Comparison of ENCODE assay signal across 18 cellular contexts in the genomic region with DNA sequence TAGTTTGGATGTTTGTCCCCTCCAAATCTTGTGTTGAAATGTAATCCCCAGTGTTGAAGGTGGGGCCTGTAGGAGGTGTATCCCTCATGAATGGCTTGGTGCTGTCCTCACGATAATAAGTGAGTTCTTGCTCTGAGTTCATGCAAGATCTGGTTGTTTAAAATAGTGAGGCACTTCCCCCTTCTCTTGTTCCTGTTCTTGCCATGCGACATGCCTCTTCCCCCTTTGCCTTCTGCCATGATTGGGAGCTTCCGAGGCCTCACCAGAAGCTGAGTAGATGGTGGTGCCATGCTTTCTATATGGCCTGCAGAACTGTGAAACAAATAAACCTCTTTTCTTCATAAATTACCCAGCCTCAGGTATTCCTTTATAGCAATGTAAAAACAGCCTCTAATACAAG. TPM values are rescaled to one million over a fixed set of nuclear protein-coding genes. Genes with fewer than 3 reads are reported as not detected.
DNase-seq lines count a peak whose midpoint lies in the region; ATAC-seq lines count a peak whose summit lies in the region.
"Had no signal": no experiment of that assay in that cellular context is flagged by ENCODE, and none has a peak within 500 bp of the region (broad histone marks: within the 10 kb centered on the region; RNA-seq: fewer than 3 reads in every experiment).

No MANE protein-coding gene starts in this region.

- peaks cover 0 to 9% (median 0%) of the 10 kb centered on the region in 7 donors for H3K4me1 Mint-ChIP-seq in naive thymus-derived CD4-positive, alpha-beta T cell

- peaks cover 0 to 11% (median 0%) of the 10 kb centered on the region in 5 donors for H3K36me3 Mint-ChIP-seq in naive thymus-derived CD4-positive, alpha-beta T cell

- H3K27me3 ChIP-seq in naive thymus-derived CD4-positive, alpha-beta T cell (ENCODE audit: control insufficient read depth in 2 of 2, insufficient read depth in 2 of 2, low read length in 2 of 2), result no peaks in the 10 kb centered on the region
- no peaks in the 10 kb centered on the region for H3K27me3 ChIP-seq in aorta (ENCODE audit: control insufficient read depth in 1 of 2, insufficient read depth in 2 of 2, low read length in 1 of 2)

- WGBS in aorta, 2 donors, result 81 to 89% methylated on average over 3 of the region's 3 CpGs

- H3K27ac Mint-ChIP-seq in naive thymus-derived CD4-positive, alpha-beta T cell, result no peak overlapping the region
- H3K27ac Mint-ChIP-seq: CD4-positive, alpha-beta T cell; HFFc6; T-helper 1 cell treated with Interleukin-12 subunit alpha and Interleukin-12 subunit beta and Interleukin-4 antibody, amounts not matched to agents 30 μg/mL and 1 μg/mL, for 36 hours had no signal

- H3K4me1 ChIP-seq in naive thymus-derived CD4-positive, alpha-beta T cell (ENCODE audit: control insufficient read depth in 2 of 2, insufficient read depth in 2 of 2, low read length in 2 of 2), result no peaks in the 10 kb centered on the region
- H3K4me1 ChIP-seq in aorta (ENCODE audit: control insufficient read depth in 1 of 2, insufficient read depth in 2 of 2, low read length in 2 of 2), result no peaks in the 10 kb centered on the region

- H3K36me3 ChIP-seq in naive thymus-derived CD4-positive, alpha-beta T cell (ENCODE audit: control insufficient read depth in 2 of 3, insufficient read depth in 3 of 3, low read length in 3 of 3), result no peaks in the 10 kb centered on the region
- H3K36me3 ChIP-seq in aorta (ENCODE audit: control insufficient read depth in 1 of 2, insufficient read depth in 2 of 2, low read length in 1 of 2), result no peaks in the 10 kb centered on the region
- H3K36me3 ChIP-seq: MG63 had no signal

- H3K9me3 Mint-ChIP-seq in naive thymus-derived CD4-positive, alpha-beta T cell, result peaks cover 0 to 13% (median 5%) of the 10 kb centered on the region in 11 donors
- H3K9me3 Mint-ChIP-seq: HFFc6; T-helper 1 cell treated with Interleukin-12 subunit alpha and Interleukin-12 subunit beta and Interleukin-4 antibody, amounts not matched to agents 30 μg/mL and 1 μg/mL, for 36 hours had no signal

- H3K9me3 ChIP-seq in naive thymus-derived CD4-positive, alpha-beta T cell (ENCODE audit: control insufficient read depth in 2 of 3, low read length in 3 of 3), result no peaks in the 10 kb centered on the region
- H3K9me3 ChIP-seq in aorta (ENCODE audit: control insufficient read depth, low read length), result peaks cover 2% of the 10 kb centered on the region
- H3K9me3 ChIP-seq: MG63 had no signal

- CTCF ChIA-PET in naive thymus-derived CD4-positive, alpha-beta T cell (lab: Charles Lee), result no interaction called here

- no peak overlapping the region for H3K27ac ChIP-seq in naive thymus-derived CD4-positive, alpha-beta T cell (ENCODE audit: low read depth, low read length)
- no peak overlapping the region for H3K27ac ChIP-seq in aorta (ENCODE audit: low read depth in 1 of 2, low read length in 2 of 2)
- H3K27ac ChIP-seq: SK-N-MC had no signal

- peaks cover 13 to 31% (median 22%) of the 10 kb centered on the region in 5 donors for H3K27me3 Mint-ChIP-seq in naive thymus-derived CD4-positive, alpha-beta T cell

- DNase-seq in GDM1 (lab: John Stamatoyannopoulos, UW) (peak; percentile 1), MV-4-11 (lab: John Stamatoyannopoulos, UW) (peak; percentile 70), SKM-1 (lab: John Stamatoyannopoulos, UW; ENCODE audit: unreplicated experiment) (peak; percentile 64), aorta (no peak), anterior cingulate cortex (lab: John Stamatoyannopoulos, UW) (no peak), COR-L47 (lab: John Stamatoyannopoulos, UW) (no peak)
- no peak for DNase-seq in naive thymus-derived CD4-positive, alpha-beta T cell
- DNase-seq: ACHN; CD4-positive, alpha-beta T cell; DMS79; HFFc6; MG63; NCI-H1436 treated with DMSO at 0.1 percent for 48 hours; NCI-H2029 treated with DMSO at 0.1 percent for 48 hours; NCI-H2171 treated with DMSO at 0.1 percent for 48 hours had no signal

- intact Hi-C loops in naive thymus-derived CD4-positive, alpha-beta T cell (cut with micrococcal nuclease), result no loop called here
- intact Hi-C loops in aorta (cut with DNase I), result no loop called here

- no peak overlapping the region for H3K4me3 Mint-ChIP-seq in naive thymus-derived CD4-positive, alpha-beta T cell
- H3K4me3 Mint-ChIP-seq: CD4-positive, alpha-beta T cell; HFFc6; T-helper 1 cell treated with Interleukin-12 subunit alpha and Interleukin-12 subunit beta and Interleukin-4 antibody, amounts not matched to agents 30 μg/mL and 1 μg/mL, for 36 hours had no signal

- no peak overlapping the region for H3K4me3 ChIP-seq in naive thymus-derived CD4-positive, alpha-beta T cell (ENCODE audit: low read length)
- no peak overlapping the region for H3K4me3 ChIP-seq in aorta (ENCODE audit: low read length in 2 of 2)
- H3K4me3 ChIP-seq: MG63, SK-N-MC had no signal

- ATAC-seq in naive thymus-derived CD4-positive, alpha-beta T cell, result peak; percentile 45
- no peak for ATAC-seq in aorta (ENCODE audit: low FRiP score)

- POLR2A ChIA-PET in naive thymus-derived CD4-positive, alpha-beta T cell (lab: Charles Lee), result no interaction called here

RNA-seq across cellular contexts. Expression of a gene that starts 39.2 kb away (rescaled TPM):
- total RNA-seq in naive thymus-derived CD4-positive, alpha-beta T cell, result not detected
- not detected for polyA plus RNA-seq in naive thymus-derived CD4-positive, alpha-beta T cell
- not detected for total RNA-seq in aorta
- polyA plus RNA-seq in aorta, result not detected
- total RNA-seq: CD4-positive, alpha-beta T cell; HFFc6; NCI-H460 had no signal

Comparison
In these comparisons a context has a peak if more than half of its experiments do, and no peak if none do; other contexts are left out.
1. DNase-seq: peak in GDM1 (single experiment), MV-4-11 (single experiment) and SKM-1 (single experiment); none in naive thymus-derived CD4-positive, alpha-beta T cell (0 of 9), aorta (0 of 2), anterior cingulate cortex (0 of 58) and COR-L47 (single experiment).